In the genomic region with DNA sequence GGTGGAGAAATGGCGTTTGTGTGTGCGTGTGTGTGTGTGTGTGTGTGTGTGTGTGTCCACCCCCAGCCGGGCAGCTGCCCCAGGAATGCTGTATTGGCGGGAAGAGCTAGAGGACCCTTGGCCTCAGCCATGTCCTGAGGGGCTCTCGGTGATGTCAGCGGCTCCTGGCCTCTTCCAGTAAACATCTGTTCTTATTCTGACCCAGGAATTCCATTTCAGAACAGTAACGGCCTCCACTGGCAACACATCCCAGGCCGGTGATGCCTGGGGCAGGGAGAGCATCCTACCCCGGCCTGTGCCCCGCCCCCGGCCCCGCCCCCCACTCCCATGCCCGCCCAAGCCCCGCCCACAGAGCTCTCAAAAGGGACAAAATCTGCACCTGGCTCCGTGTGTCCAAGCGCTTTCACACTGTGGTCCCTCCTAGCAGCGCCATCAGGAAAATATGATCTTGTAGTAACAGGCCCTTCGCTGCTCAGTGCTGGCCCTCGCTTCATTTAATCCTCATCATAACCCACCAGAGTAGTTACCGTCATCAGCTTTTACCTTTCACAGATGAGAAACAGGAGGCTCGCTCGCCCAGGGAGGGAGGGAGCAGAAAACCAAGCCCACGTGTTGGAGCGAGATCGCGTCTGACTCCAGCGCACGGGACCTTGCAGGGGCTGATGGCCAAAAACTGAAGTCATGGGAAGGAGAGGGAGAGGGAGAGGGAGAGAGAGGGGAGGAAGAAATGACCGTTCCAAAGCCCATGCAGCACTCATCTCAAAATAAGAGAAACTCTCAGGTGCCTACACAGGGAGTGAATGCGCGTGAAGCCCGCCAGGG, we compare ENCODE assay signal across 11 cellular contexts. TPM values are rescaled to one million over a fixed set of nuclear protein-coding genes. Genes with fewer than 3 reads are reported as not detected.
DNase-seq lines count a peak whose midpoint lies in the region; ATAC-seq and TF ChIP-seq lines count a peak whose summit lies in the region.
"Had no signal": no experiment of that assay in that cellular context is flagged by ENCODE, and none has a peak within 500 bp of the region (broad histone marks: within the 10 kb centered on the region; RNA-seq: fewer than 3 reads in every experiment).

No MANE protein-coding gene starts in this region.

- DNase-seq in HFFc6 = peak; percentile 80
- no peak for DNase-seq in esophagus squamous epithelium (lab: John Stamatoyannopoulos, UW)
- peak; percentile 37 to 44 for DNase-seq in left lung
- peak in 1 of 2 donors; percentile 87 for DNase-seq in suprapubic skin (ENCODE audit: low spot score in 2 of 2)
- DNase-seq in GDM1 (lab: John Stamatoyannopoulos, UW) = no peak
- no peak for DNase-seq in NCI-H82 (lab: John Stamatoyannopoulos, UW)
- DNase-seq in activated T-cell treated with anti-CD3 and anti-CD28 coated beads, Interleukin-2, amount 50 U/mL, for 24 hours = no peak
- DNase-seq: NCI-H1694 treated with DMSO at 0.1 percent for 48 hours; stimulated activated CD8-positive, alpha-beta memory T cell treated with anti-CD3 and anti-CD28 coated beads, Interleukin-4, amount 100 ng/mL, for 48 hours had no signal

- peaks cover 6% of the 10 kb centered on the region for H3K36me3 Mint-ChIP-seq in HFFc6 (ENCODE audit: low read depth)
- H3K36me3 Mint-ChIP-seq in activated T-cell treated with anti-CD3 and anti-CD28 coated beads, Interleukin-2, amount 50 U/mL, for 24 hours (ENCODE audit: low read depth) = no peaks in the 10 kb centered on the region

- peak overlapping the region; percentile 78 for H3K4me3 Mint-ChIP-seq in HFFc6
- no peak overlapping the region for H3K4me3 Mint-ChIP-seq in activated T-cell treated with anti-CD3 and anti-CD28 coated beads, Interleukin-2, amount 50 U/mL, for 24 hours

- peak; percentile 54 for ATAC-seq in left lung
- no peak for ATAC-seq in GM18520 (IDR thresholded peaks at IDR 0.05; ENCODE audit: unreplicated experiment)

- intact Hi-C loops in esophagus squamous epithelium (cut with DNase I) (no loop called here), left lung (cut with DNase I) (no loop called here)

- TF ChIP-seq EP300 in suprapubic skin (IDR thresholded peaks at IDR 0.05) = no peak

- WGBS in esophagus squamous epithelium, 2 donors = 51 to 61% methylated on average over 22 of the region's 32 CpGs
- 43% methylated on average over 18 of the region's 32 CpGs for WGBS in suprapubic skin

- no peak overlapping the region for H3K4me3 ChIP-seq in esophagus squamous epithelium
- H3K4me3 ChIP-seq in left lung = no peak overlapping the region
- no peak overlapping the region for H3K4me3 ChIP-seq in suprapubic skin
- H3K4me3 ChIP-seq: prostate gland had no signal

- no peak for TF ChIP-seq POLR2A in esophagus squamous epithelium (IDR thresholded peaks at IDR 0.05)
- TF ChIP-seq POLR2A in suprapubic skin (IDR thresholded peaks at IDR 0.05) = no peak

- H3K4me1 ChIP-seq in esophagus squamous epithelium = peaks cover 0 to 13% (median 0%) of the 10 kb centered on the region in 3 donors
- no peaks in the 10 kb centered on the region for H3K4me1 ChIP-seq in left lung
- H3K4me1 ChIP-seq in suprapubic skin = peaks cover 9% of the 10 kb centered on the region
- H3K4me1 ChIP-seq: prostate gland had no signal

- TF ChIP-seq CTCF in HFFc6 (IDR thresholded peaks at IDR 0.05) (no peak), esophagus squamous epithelium (IDR thresholded peaks at IDR 0.05) (no peak), left lung (IDR thresholded peaks at IDR 0.05) (no peak), suprapubic skin (IDR thresholded peaks at IDR 0.05) (no peak)

- no peaks in the 10 kb centered on the region for H3K9me3 ChIP-seq in esophagus squamous epithelium
- no peaks in the 10 kb centered on the region for H3K9me3 ChIP-seq in left lung
- no peaks in the 10 kb centered on the region for H3K9me3 ChIP-seq in suprapubic skin
- H3K9me3 ChIP-seq: prostate gland had no signal

- H3K27me3 ChIP-seq in esophagus squamous epithelium = peaks cover 0 to 22% (median 0%) of the 10 kb centered on the region in 4 donors
- H3K27me3 ChIP-seq in left lung = peaks cover 0 to 39% of the 10 kb centered on the region in 2 donors
- H3K27me3 ChIP-seq in suprapubic skin = peaks cover 10% of the 10 kb centered on the region

- H3K27me3 Mint-ChIP-seq in HFFc6 (ENCODE audit: insufficient read depth) = no peaks in the 10 kb centered on the region; the same call in 1 of the 2 replicates
- peaks cover 20% of the 10 kb centered on the region for H3K27me3 Mint-ChIP-seq in activated T-cell treated with anti-CD3 and anti-CD28 coated beads, Interleukin-2, amount 50 U/mL, for 24 hours

- peaks cover 39% of the 10 kb centered on the region for H3K4me1 Mint-ChIP-seq in HFFc6 (ENCODE audit: low read depth)
- H3K4me1 Mint-ChIP-seq in activated T-cell treated with anti-CD3 and anti-CD28 coated beads, Interleukin-2, amount 50 U/mL, for 24 hours (ENCODE audit: low read depth) = no peaks in the 10 kb centered on the region

- H3K9me3 Mint-ChIP-seq in HFFc6 = no peaks in the 10 kb centered on the region
- no peaks in the 10 kb centered on the region for H3K9me3 Mint-ChIP-seq in activated T-cell treated with anti-CD3 and anti-CD28 coated beads, Interleukin-2, amount 50 U/mL, for 24 hours

- H3K36me3 ChIP-seq in esophagus squamous epithelium (no peaks in the 10 kb centered on the region), left lung (no peaks in the 10 kb centered on the region), suprapubic skin (no peaks in the 10 kb centered on the region)
- H3K36me3 ChIP-seq: prostate gland had no signal

- peak overlapping the region; percentile 93 for H3K27ac Mint-ChIP-seq in HFFc6
- no peak overlapping the region for H3K27ac Mint-ChIP-seq in activated T-cell treated with anti-CD3 and anti-CD28 coated beads, Interleukin-2, amount 50 U/mL, for 24 hours

- peak overlapping the region in 3 of 4 donors; percentile 53 to 62 (median 62) for H3K27ac ChIP-seq in esophagus squamous epithelium
- no peak overlapping the region for H3K27ac ChIP-seq in left lung
- H3K27ac ChIP-seq in suprapubic skin = peak overlapping the region; percentile 63

RNA-seq across cellular contexts. Expression of gene ADAMTS2, which starts 18.9 kb away (rescaled TPM):
- total RNA-seq in HFFc6 (2021; fragmentation: NEBNext Ultra II Directional; extraction: Animal tissue kit (Norgen Biotek cat#: 25700)) = 10 to 100 TPM; 31.5 to 38.4 (median 34.1) TPM
- total RNA-seq in esophagus squamous epithelium (10 to 100 TPM in 1 of 4 donors, 1 to 10 TPM in 3; 1.3 to 10.3 (median 5.2) TPM), left lung (10 to 100 TPM; 51.6 to 68.2 TPM), suprapubic skin (1 to 10 TPM; 3.1 to 5.5 (median 4.3) TPM)

Comparison
In these comparisons a context has a peak if more than half of its experiments do, and no peak if none do; other contexts are left out.
1. DNase-seq: peak in HFFc6 (single experiment) and left lung (2 of 2); none in esophagus squamous epithelium (single experiment), GDM1 (single experiment), NCI-H82 (single experiment) and activated T-cell treated with anti-CD3 and anti-CD28 coated beads, Interleukin-2, amount 50 U/mL, for 24 hours (single experiment).
2. H3K27ac ChIP-seq: peak in esophagus squamous epithelium (3 of 4) and suprapubic skin (single experiment); none in left lung (0 of 2).